11 cellular contexts compared by ENCODE assay signal in genomic region chr9:129253820-129254381, GRCh38.
DNase-seq lines count a peak whose midpoint lies in the region; TF ChIP-seq lines count a peak whose summit lies in the region.
"Had no signal": no experiment of that assay in that cellular context is flagged by ENCODE, and none has a peak within 500 bp of the region (broad histone marks: within the 10 kb centered on the region; RNA-seq: fewer than 3 reads in every experiment).

No MANE protein-coding gene starts in this region.

- H3K4me1 Mint-ChIP-seq in activated T-cell treated with anti-CD3 and anti-CD28 coated beads, Interleukin-2, amount 50 U/mL, for 24 hours (ENCODE audit: low read depth) = peaks cover 17% of the 10 kb centered on the region

- no peaks in the 10 kb centered on the region for H3K36me3 ChIP-seq in BLaER1 treated with 17β-estradiol and CSF1 and Interleukin-3, amounts not matched to agents 10 nM and 100 nM
- H3K36me3 ChIP-seq in ovary = no peaks in the 10 kb centered on the region
- H3K36me3 ChIP-seq: SJCRH30 had no signal

- DNase-seq in astrocyte of the hippocampus (ENCODE audit: low read depth, low spot score) (peak; percentile 38), cardiac septum (ENCODE audit: low spot score) (peak; percentile 89), ovary (peak; percentile 92 to 96 (median 93)), NCI-H526 (lab: John Stamatoyannopoulos, UW) (no peak), NCI-H510A (lab: John Stamatoyannopoulos, UW) (no peak), D341Med (ENCODE audit: low spot score) (no peak)
- DNase-seq in activated T-cell treated with anti-CD3 and anti-CD28 coated beads, Interleukin-2, amount 50 U/mL, for 24 hours = no peak
- DNase-seq: activated naive CD4-positive, alpha-beta T cell; immature natural killer cell; SJCRH30 had no signal

- TF ChIP-seq EP300 in ovary (IDR thresholded peaks at IDR 0.05) = peak; percentile 23

- H3K36me3 Mint-ChIP-seq in activated T-cell treated with anti-CD3 and anti-CD28 coated beads, Interleukin-2, amount 50 U/mL, for 24 hours (ENCODE audit: low read depth) = no peaks in the 10 kb centered on the region
- H3K36me3 Mint-ChIP-seq: immature natural killer cell had no signal

- no peak overlapping the region for H3K27ac ChIP-seq in BLaER1 treated with 17β-estradiol and CSF1 and Interleukin-3, amounts not matched to agents 10 nM and 100 nM
- peak overlapping the region; percentile 68 to 95 for H3K27ac ChIP-seq in ovary
- H3K27ac ChIP-seq: SJCRH30 had no signal

- TF ChIP-seq CTCF in ovary (IDR thresholded peaks at IDR 0.05) = peak in 1 of 3 donors; percentile 32

- H3K4me3 Mint-ChIP-seq in activated T-cell treated with anti-CD3 and anti-CD28 coated beads, Interleukin-2, amount 50 U/mL, for 24 hours = no peak overlapping the region
- H3K4me3 Mint-ChIP-seq: immature natural killer cell had no signal

- TF ChIP-seq POLR2A in ovary (IDR thresholded peaks at IDR 0.05) = no peak

- H3K9me3 ChIP-seq in BLaER1 treated with 17β-estradiol and CSF1 and Interleukin-3, amounts not matched to agents 10 nM and 100 nM (replicated peaks in 1 of 11) = peaks cover 0 to 14% (median 7%) of the 10 kb centered on the region in 11 experiments; a peak in 11 of 22 replicates
- H3K9me3 ChIP-seq in ovary = no peaks in the 10 kb centered on the region
- H3K9me3 ChIP-seq: SJCRH30 had no signal

- H3K27me3 ChIP-seq in BLaER1 treated with 17β-estradiol and CSF1 and Interleukin-3, amounts not matched to agents 10 nM and 100 nM = peaks cover 0 to 29% (median 3%) of the 10 kb centered on the region in 11 experiments; a peak in 11 of 22 replicates
- no peaks in the 10 kb centered on the region for H3K27me3 ChIP-seq in ovary

- intact Hi-C loops in cardiac septum (cut with DNase I) (loop anchor here (1.0 to 5.0 kb wide), 5 partner anchors 37 to 228 kb away; no protein-coding TSS in a partner anchor), ovary (cut with DNase I) (loop anchor here in 2 of 4 donors (5.0 to 10.0 kb wide), 2 partner anchors 77 to 231 kb away; partner anchors contain the start of gene IER5L (in 1 of the 2))

- H3K9me3 Mint-ChIP-seq in activated T-cell treated with anti-CD3 and anti-CD28 coated beads, Interleukin-2, amount 50 U/mL, for 24 hours = no peaks in the 10 kb centered on the region
- H3K9me3 Mint-ChIP-seq: immature natural killer cell had no signal

- no peak overlapping the region; a peak in 1 of 20 replicates for H3K4me3 ChIP-seq in BLaER1 treated with 17β-estradiol and CSF1 and Interleukin-3, amounts not matched to agents 10 nM and 100 nM
- no peak overlapping the region for H3K4me3 ChIP-seq in ovary
- H3K4me3 ChIP-seq: SJCRH30 had no signal

- no peak overlapping the region for H3K27ac Mint-ChIP-seq in activated T-cell treated with anti-CD3 and anti-CD28 coated beads, Interleukin-2, amount 50 U/mL, for 24 hours
- H3K27ac Mint-ChIP-seq: immature natural killer cell had no signal

- H3K9ac ChIP-seq in BLaER1 treated with 17β-estradiol and CSF1 and Interleukin-3, amounts not matched to agents 10 nM and 100 nM = peak overlapping the region in 5 of 11 experiments; percentile 9 to 48 (median 19); a peak in 7 of 22 replicates

- peak overlapping the region; percentile 53 to 92 (median 80) for H3K4me2 ChIP-seq in BLaER1 treated with 17β-estradiol and CSF1 and Interleukin-3, amounts not matched to agents 10 nM and 100 nM

- H3K27me3 Mint-ChIP-seq in activated T-cell treated with anti-CD3 and anti-CD28 coated beads, Interleukin-2, amount 50 U/mL, for 24 hours = peaks cover 1% of the 10 kb centered on the region

- H3K4me1 ChIP-seq in BLaER1 treated with 17β-estradiol and CSF1 and Interleukin-3, amounts not matched to agents 10 nM and 100 nM = peaks cover 31 to 55% (median 42%) of the 10 kb centered on the region in 10 experiments
- H3K4me1 ChIP-seq in ovary (ENCODE audit: insufficient read depth) = peaks cover 23% of the 10 kb centered on the region
- H3K4me1 ChIP-seq: SJCRH30 had no signal

- H4K20me1 ChIP-seq in BLaER1 treated with 17β-estradiol and CSF1 and Interleukin-3, amounts not matched to agents 10 nM and 100 nM = no peaks in the 10 kb centered on the region

- WGBS in ovary, 3 donors = 0 to 3% (median 3%) methylated on average over 21 to 23 of the region's 23 CpGs

Comparison
In these comparisons a context has a peak if more than half of its experiments do, and no peak if none do; other contexts are left out.
1. H3K27ac ChIP-seq: peak in ovary (2 of 2); none in BLaER1 treated with 17β-estradiol and CSF1 and Interleukin-3, amounts not matched to agents 10 nM and 100 nM (0 of 11).
2. DNase-seq: peak in astrocyte of the hippocampus (single experiment), cardiac septum (single experiment) and ovary (5 of 5); none in NCI-H526 (0 of 2), NCI-H510A (single experiment), activated T-cell treated with anti-CD3 and anti-CD28 coated beads, Interleukin-2, amount 50 U/mL, for 24 hours (single experiment) and D341Med (single experiment).